8 cellular contexts compared by ENCODE assay signal in genomic region chr2:170252414-170252813, GRCh38.
"Had no signal": no experiment of that assay in that cellular context is flagged by ENCODE, and none has a peak within 500 bp of the region (broad histone marks: within the 10 kb centered on the region; RNA-seq: fewer than 3 reads in every experiment).

No MANE protein-coding gene starts in this region.

- H3K27me3 Mint-ChIP-seq: IgD-negative memory B cell had no signal

- H3K9ac ChIP-seq: KMS-11 had no signal

- FAIRE-seq: HepG2, HTR-8/SVneo had no signal

- H3K4me3 Mint-ChIP-seq: IgD-negative memory B cell had no signal

- ATAC-seq: HepG2 had no signal

- H3K27ac ChIP-seq: HL-60, KMS-11 had no signal

- DNase-seq: IMR-90, KBM-7, KG1 had no signal

- H3K4me2 ChIP-seq: KMS-11 had no signal

- H3K4me1 Mint-ChIP-seq: IgD-negative memory B cell had no signal

- H3K27ac Mint-ChIP-seq: IgD-negative memory B cell had no signal
